ENCODE assay signal across 23 cellular contexts in the genomic region with DNA sequence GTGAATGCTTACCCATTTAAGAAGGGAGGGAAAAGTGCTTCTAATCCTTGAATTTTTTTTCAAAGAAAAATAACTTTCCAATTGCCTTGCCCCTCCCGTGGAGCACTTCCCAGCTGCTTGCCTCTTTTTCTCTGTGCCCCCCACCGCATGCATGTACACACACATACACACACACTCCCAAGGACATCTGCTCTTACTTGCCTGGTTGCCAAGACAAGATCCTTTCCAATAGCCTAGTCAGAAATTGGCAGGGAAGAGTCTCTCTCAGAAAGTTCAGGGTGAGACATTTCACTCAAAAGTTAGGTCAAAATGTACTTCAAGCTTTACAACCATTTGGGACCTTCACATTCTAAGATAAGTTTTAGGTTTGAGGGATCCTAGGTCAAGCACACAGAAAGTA. TPM values are rescaled to one million over a fixed set of nuclear protein-coding genes. Genes with fewer than 3 reads are reported as not detected.
"Had no signal": no experiment of that assay in that cellular context is flagged by ENCODE, and none has a peak within 500 bp of the region (broad histone marks: within the 10 kb centered on the region; RNA-seq: fewer than 3 reads in every experiment).

No MANE protein-coding gene starts in this region.

- H3K27me3 Mint-ChIP-seq: activated naive CD8-positive, alpha-beta T cell treated with anti-CD3 and anti-CD28 coated beads, Interleukin-2, amount 50 U/mL, for 24 hours had no signal

- H3K4me3 ChIP-seq: thoracic aorta, upper lobe of right lung had no signal

- H3K9me3 ChIP-seq: thoracic aorta, upper lobe of right lung had no signal

- H3K36me3 ChIP-seq: thoracic aorta, upper lobe of right lung had no signal

- ATAC-seq: activated CD4-positive, CD25-positive, alpha-beta regulatory T cell treated with anti-CD3 and anti-CD28 coated beads, Interleukin-2, amount 50 U/mL, for 24 hours; activated naive CD8-positive, alpha-beta T cell treated with anti-CD3 and anti-CD28 coated beads, Interleukin-2, amount 50 U/mL, for 24 hours; esophagus mucosa; stimulated activated naive CD8-positive, alpha-beta T cell treated with anti-CD3 and anti-CD28 coated beads, Interleukin-15, amount 100 ng/mL, for 72 hours; upper lobe of right lung had no signal

- H3K36me3 Mint-ChIP-seq: activated naive CD4-positive, alpha-beta T cell treated with anti-CD3 and anti-CD28 coated beads, Interleukin-2, amount 10 ng/mL, durations not matched to agents 7 days and 5 days; mesothelial cell of epicardium had no signal

- FAIRE-seq: islet of Langerhans had no signal

- H3K9me3 Mint-ChIP-seq: activated naive CD4-positive, alpha-beta T cell treated with anti-CD3 and anti-CD28 coated beads, Interleukin-2, amount 10 ng/mL, durations not matched to agents 7 days and 5 days; activated naive CD8-positive, alpha-beta T cell treated with anti-CD3 and anti-CD28 coated beads, Interleukin-2, amount 50 U/mL, for 24 hours; mesothelial cell of epicardium; nephron; stimulated activated naive CD8-positive, alpha-beta T cell treated with anti-CD3 and anti-CD28 coated beads, Interleukin-15, amount 100 ng/mL, for 72 hours had no signal

- H3K27me3 ChIP-seq: upper lobe of right lung had no signal

- H3K4me1 ChIP-seq: upper lobe of right lung had no signal

- H3K4me3 Mint-ChIP-seq: activated naive CD4-positive, alpha-beta T cell treated with anti-CD3 and anti-CD28 coated beads, Interleukin-2, amount 10 ng/mL, durations not matched to agents 7 days and 5 days; activated naive CD8-positive, alpha-beta T cell treated with anti-CD3 and anti-CD28 coated beads, Interleukin-2, amount 50 U/mL, for 24 hours; mesothelial cell of epicardium; nephron; stimulated activated naive CD8-positive, alpha-beta T cell treated with anti-CD3 and anti-CD28 coated beads, Interleukin-15, amount 100 ng/mL, for 72 hours had no signal

- DNase-seq: activated CD8-positive, alpha-beta memory T cell treated with anti-CD3 and anti-CD28 coated beads for 24 hours; activated CD8-positive, alpha-beta memory T cell treated with anti-CD3 and anti-CD28 coated beads, Interleukin-2, amount 50 U/mL, for 48 hours; activated effector memory CD4-positive, alpha-beta T cell treated with Interleukin-2 at 50 U/mL for 16 hours; activated naive CD4-positive, alpha-beta T cell treated with anti-CD3 and anti-CD28 coated beads, Interleukin-2, amount 10 ng/mL, durations not matched to agents 7 days and 5 days; activated naive CD8-positive, alpha-beta T cell treated with anti-CD3 and anti-CD28 coated beads, Interleukin-2, amount 50 U/mL, for 24 hours; activated T-cell treated with anti-CD3 and anti-CD28 coated beads, Interleukin-2, amount 50 U/mL, for 48 hours; anterior cingulate cortex; effector CD4-positive, alpha-beta T cell; foreskin melanocyte; glutamatergic neuron; hippocampal formation; posterior cingulate gyrus; stimulated activated CD4-positive, alpha-beta T cell treated with anti-CD3 and anti-CD28 coated beads, Interleukin-15, amount 100 ng/mL, for 24 hours; stimulated activated CD4-positive, alpha-beta T cell treated with anti-CD3 and anti-CD28 coated beads, Interleukin-4, amount 100 ng/mL, for 1 hour; stimulated activated naive CD8-positive, alpha-beta T cell treated with anti-CD3 and anti-CD28 coated beads, Interleukin-15, amount 100 ng/mL, for 72 hours; upper lobe of right lung had no signal

- H3K27ac ChIP-seq: thoracic aorta, upper lobe of right lung had no signal

- H3K4me1 Mint-ChIP-seq: activated naive CD4-positive, alpha-beta T cell treated with anti-CD3 and anti-CD28 coated beads, Interleukin-2, amount 10 ng/mL, durations not matched to agents 7 days and 5 days; activated naive CD8-positive, alpha-beta T cell treated with anti-CD3 and anti-CD28 coated beads, Interleukin-2, amount 50 U/mL, for 24 hours; mesothelial cell of epicardium; stimulated activated naive CD8-positive, alpha-beta T cell treated with anti-CD3 and anti-CD28 coated beads, Interleukin-15, amount 100 ng/mL, for 72 hours had no signal

- H3K27ac Mint-ChIP-seq: activated naive CD4-positive, alpha-beta T cell treated with anti-CD3 and anti-CD28 coated beads, Interleukin-2, amount 10 ng/mL, durations not matched to agents 7 days and 5 days; activated naive CD8-positive, alpha-beta T cell treated with anti-CD3 and anti-CD28 coated beads, Interleukin-2, amount 50 U/mL, for 24 hours; mesothelial cell of epicardium; nephron; stimulated activated naive CD8-positive, alpha-beta T cell treated with anti-CD3 and anti-CD28 coated beads, Interleukin-15, amount 100 ng/mL, for 72 hours had no signal

RNA-seq across cellular contexts. Expression of gene HHIP, which starts 10.9 kb away (rescaled TPM):
- total RNA-seq: esophagus mucosa; T-helper 1 cell treated with Interleukin-12 subunit alpha and Interleukin-12 subunit beta and Interleukin-4 antibody, amounts not matched to agents 30 ng/mL and 1 ng/mL, for 36 hours had no signal
